In genomic region chr14:51356381-51356780, GRCh38 we compare ENCODE assay signal across 13 cellular contexts.
"Had no signal": no experiment of that assay in that cellular context is flagged by ENCODE, and none has a peak within 500 bp of the region (broad histone marks: within the 10 kb centered on the region; RNA-seq: fewer than 3 reads in every experiment).

No MANE protein-coding gene starts in this region.

- H3K27ac ChIP-seq: coronary artery, thoracic aorta had no signal

- H3K9me3 ChIP-seq: thoracic aorta had no signal

- H3K4me3 ChIP-seq: coronary artery, thoracic aorta had no signal

- ATAC-seq: activated CD8-positive, alpha-beta T cell treated with anti-CD3 and anti-CD28 coated beads, Interleukin-2, amount 10 ng/mL, durations not matched to agents 7 days and 5 days; activated naive CD8-positive, alpha-beta T cell treated with anti-CD3 and anti-CD28 coated beads, Interleukin-2, amount 50 U/mL, for 24 hours; stimulated activated naive CD8-positive, alpha-beta T cell treated with anti-CD3 and anti-CD28 coated beads, Interleukin-15, amount 100 ng/mL, for 72 hours; WTC11 had no signal

- DNase-seq: activated CD4-positive, alpha-beta T cell treated with anti-CD3 and anti-CD28 coated beads for 48 hours; activated CD8-positive, alpha-beta memory T cell treated with anti-CD3 and anti-CD28 coated beads, Interleukin-2, amount 50 U/mL, for 48 hours; activated CD8-positive, alpha-beta T cell treated with anti-CD3 and anti-CD28 coated beads, Interleukin-2, amount 10 ng/mL, durations not matched to agents 7 days and 5 days; activated naive CD4-positive, alpha-beta T cell; activated naive CD8-positive, alpha-beta T cell treated with anti-CD3 and anti-CD28 coated beads, Interleukin-2, amount 50 U/mL, for 24 hours; effector CD4-positive, alpha-beta T cell; hypothalamus; stimulated activated CD4-positive, alpha-beta T cell treated with anti-CD3 and anti-CD28 coated beads, Interleukin-15, amount 100 ng/mL, for 24 hours; stimulated activated CD4-positive, alpha-beta T cell treated with anti-CD3 and anti-CD28 coated beads, Interleukin-4, amount 100 ng/mL, for 4 hours; stimulated activated naive CD8-positive, alpha-beta T cell treated with anti-CD3 and anti-CD28 coated beads, Interleukin-15, amount 100 ng/mL, for 72 hours had no signal

- H3K36me3 ChIP-seq: thoracic aorta had no signal
